In genomic region chr2:183740241-183740640, GRCh38 we compare ENCODE assay signal across 21 cellular contexts.
"Had no signal": no experiment of that assay in that cellular context is flagged by ENCODE, and none has a peak within 500 bp of the region (broad histone marks: within the 10 kb centered on the region; RNA-seq: fewer than 3 reads in every experiment).

No MANE protein-coding gene starts in this region.

- H3K27ac ChIP-seq: coronary artery, heart right ventricle, left ventricle myocardium inferior, neural progenitor cell, ovary, sigmoid colon, thoracic aorta had no signal

- ATAC-seq: esophagus mucosa; heart right ventricle; mucosa of descending colon; stimulated activated effector memory CD8-positive, alpha-beta T cell treated with anti-CD3 and anti-CD28 coated beads, Interleukin-12 subunit alpha, Interleukin-12 subunit beta, amount 100 ng/mL, for 72 hours had no signal

- H3K4me1 ChIP-seq: heart right ventricle, left ventricle myocardium inferior, neural progenitor cell, sigmoid colon had no signal

- DNase-seq: activated CD4-positive, alpha-beta T cell treated with anti-CD3 and anti-CD28 coated beads, Interleukin-2, amount 50 U/mL, for 4 hours; activated gamma-delta T cell treated with Interleukin-2 at 50 U/mL for 16 hours; activated naive CD8-positive, alpha-beta T cell treated with anti-CD3 and anti-CD28 coated beads for 36 hours; activated T-cell treated with anti-CD3 and anti-CD28 coated beads for 4 hours; amygdala; effector CD4-positive, alpha-beta T cell; heart right ventricle; kidney glomerular epithelial cell; left ventricle myocardium inferior; mucosa of descending colon; naive B cell; ovary; sigmoid colon; stimulated activated CD4-positive, alpha-beta T cell treated with anti-CD3 and anti-CD28 coated beads, Interleukin-4, amount 100 ng/mL, for 24 hours; SW 1271; T-helper 2 cell had no signal

- H3K4me3 ChIP-seq: coronary artery, heart right ventricle, left ventricle myocardium inferior, mucosa of descending colon, neural progenitor cell, ovary, sigmoid colon, thoracic aorta had no signal

- H3K27me3 ChIP-seq: heart right ventricle, neural progenitor cell, ovary, sigmoid colon had no signal

- H3K36me3 ChIP-seq: heart right ventricle, left ventricle myocardium inferior, neural progenitor cell, ovary, sigmoid colon, thoracic aorta had no signal

- H3K9me3 ChIP-seq: heart right ventricle, left ventricle myocardium inferior, mucosa of descending colon, ovary, sigmoid colon, thoracic aorta had no signal
